Comparison of ENCODE assay signal across 8 cellular contexts in genomic region chr7:80659120-80660055, GRCh38.
DNase-seq lines count a peak whose midpoint lies in the region; ATAC-seq, FAIRE-seq and TF ChIP-seq lines count a peak whose summit lies in the region.

No MANE protein-coding gene starts in this region.

- no peak overlapping the region for H3K4me3 ChIP-seq in retinal pigment epithelial cell (ENCODE audit: low read length)

- DNase-seq in SHP77 treated with DMSO at 0.1 percent for 48 hours (lab: John Stamatoyannopoulos, UW) (peak; percentile 9), SHP77 (lab: John Stamatoyannopoulos, UW) (no peak), RCC 7860 (ENCODE audit: low spot score) (peak; percentile 44), fibroblast of peridontal ligament (ENCODE audit: extremely low read depth) (peak; percentile 85), retinal pigment epithelial cell (ENCODE audit: low read depth) (no peak), NCI-H226 (no peak)

- peak; percentile 46 for TF ChIP-seq CTCF in retinal pigment epithelial cell (conservative IDR thresholded peaks at IDR 0.05; ENCODE audit: low read depth, low read length)

- peak; percentile 91 for FAIRE-seq in RCC 7860 (lab: Jason Lieb, UNC)

- peak; percentile 59 for ATAC-seq in HG03469 (IDR thresholded peaks at IDR 0.05; ENCODE audit: unreplicated experiment)
- no peak for ATAC-seq in activated CD4-positive, CD25-positive, alpha-beta regulatory T cell treated with anti-CD3 and anti-CD28 coated beads, Interleukin-2, amount 50 U/mL, for 24 hours

Comparison
In these comparisons a context has a peak if more than half of its experiments do, and no peak if none do; other contexts are left out.
1. DNase-seq: peak in SHP77 treated with DMSO at 0.1 percent for 48 hours (single experiment), RCC 7860 (single experiment) and fibroblast of peridontal ligament (single experiment); none in SHP77 (0 of 2), retinal pigment epithelial cell (single experiment) and NCI-H226 (single experiment).